In genomic region chr22:47145883-47146282, GRCh38 we compare ENCODE assay signal across 1 cellular context.
TF ChIP-seq lines count a peak whose summit lies in the region.

No MANE protein-coding gene starts in this region.

TF ChIP-seq in SK-N-SH, 30 proteins besides CTCF, POLR2A, EP300 and RAD21 (continued from another document):
- TF ChIP-seq GATA2 (CRISPR knock-in tag; IDR thresholded peaks at IDR 0.05) (no peak), ZBTB33 (IDR thresholded peaks at IDR 0.05; ENCODE audit: borderline replicate concordance, low read depth) (no peak), FOSL2 (IDR thresholded peaks at IDR 0.05; ENCODE audit: borderline replicate concordance, low read depth) (no peak), YY1 (IDR thresholded peaks at IDR 0.05; ENCODE audit: low read depth) (no peak)
